ENCODE assay signal across 8 cellular contexts in genomic region chr12:131710464-131711457, GRCh38. TPM values are rescaled to one million over a fixed set of nuclear protein-coding genes. Genes with fewer than 3 reads are reported as not detected.
DNase-seq lines count a peak whose midpoint lies in the region; TF ChIP-seq lines count a peak whose summit lies in the region.

TSS of gene SFSWAP (plus strand) at chr12:131711090. CDS start at chr12:131711230, 140 bp downstream.

- peak within 1 kb of the TSS; percentile 96 for H3K4me2 ChIP-seq in SK-N-SH
- peak within 1 kb of the TSS; percentile 94 for H3K4me2 ChIP-seq in osteoblast (ENCODE audit: insufficient read depth, low read length)

- no peaks in the 10 kb centered on the region for H3K9me2 ChIP-seq in SK-N-SH

- POLR2A ChIA-PET in SK-N-SH (lab: Yijun Ruan, JAX) = interaction anchor here (0.6 to 1.2 kb wide), 4 partner anchors 16 to 183 kb away, joined by 3 to 4 read pairs (median 3); no protein-coding TSS in a partner anchor

- H3K4me1 ChIP-seq in SK-N-SH (ENCODE audit: control insufficient read depth in 1 of 2, insufficient read depth in 2 of 2, low read depth in 1 of 2, low read length in 1 of 2) (peaks cover 5 to 20% of the 10 kb centered on the region in 2 experiments; a peak in 3 of 4 replicates), osteoblast (ENCODE audit: insufficient read depth, low read length) (peaks cover 22% of the 10 kb centered on the region), testis (peaks cover 10% of the 10 kb centered on the region)

- H3K79me2 ChIP-seq in SK-N-SH (ENCODE audit: insufficient read depth) (peaks cover 44% of the 10 kb centered on the region), osteoblast (ENCODE audit: insufficient read depth, low read length) (peaks cover 35% of the 10 kb centered on the region)

- CTCF ChIA-PET in SK-N-SH (lab: Yijun Ruan, JAX) = interaction anchor here (0.9 to 1.5 kb wide), 4 partner anchors 105 to 794 kb away, joined by 3 read pairs; partner anchors contain the start of gene EP400

- H3K27me3 ChIP-seq in SK-N-SH (ENCODE audit: insufficient read depth) (no peaks in the 10 kb centered on the region), osteoblast (ENCODE audit: insufficient read depth, low read length) (no peaks in the 10 kb centered on the region), testis (no peaks in the 10 kb centered on the region)

- TF ChIP-seq CTCF in LNCaP clone FGC (IDR thresholded peaks at IDR 0.05; ENCODE audit: control insufficient read depth, extremely low read depth, insufficient read depth) (no peak), SK-N-SH (IDR thresholded peaks at IDR 0.05) (no peak), osteoblast (IDR thresholded peaks at IDR 0.05; ENCODE audit: extremely low read depth, low read depth, low read length) (no peak), testis (IDR thresholded peaks at IDR 0.05) (peak in 1 of 3 experiments; percentile 29)

- peak within 1 kb of the TSS; percentile 95 for H3K9ac ChIP-seq in SK-N-SH

- no peaks in the 10 kb centered on the region for H3K9me3 ChIP-seq in SK-N-SH
- H3K9me3 ChIP-seq in osteoblast (ENCODE audit: low read depth, low read length) = no peaks in the 10 kb centered on the region
- no peaks in the 10 kb centered on the region for H3K9me3 ChIP-seq in testis

- peak; percentile 91 to 96 for TF ChIP-seq EP300 in SK-N-SH (IDR thresholded peaks at IDR 0.05; ENCODE audit: borderline replicate concordance in 1 of 2, low read depth in 1 of 2, low read length in 1 of 2)

- H3K4me3 ChIP-seq in LNCaP clone FGC (ENCODE audit: low read depth, low read length) (peak within 1 kb of the TSS; percentile 93), SK-N-SH (ENCODE audit: low read depth in 2 of 2, low read length in 1 of 2) (peak within 1 kb of the TSS; percentile 95 to 100), osteoblast (ENCODE audit: insufficient read depth, low read length) (peak within 1 kb of the TSS; percentile 97), testis (peak within 1 kb of the TSS; percentile 91 to 92)

- H4K20me1 ChIP-seq in SK-N-SH (ENCODE audit: insufficient read depth) (peaks cover 5% of the 10 kb centered on the region; the same call in 1 of the 2 replicates), osteoblast (ENCODE audit: insufficient read depth, low read length) (peaks cover 18% of the 10 kb centered on the region)

- H3F3A ChIP-seq in SK-N-SH (replicated peaks; ENCODE audit: insufficient read depth) = no peaks in the 10 kb centered on the region

- H2AFZ ChIP-seq in SK-N-SH (ENCODE audit: low read depth) (peak within 1 kb of the TSS; percentile 99), osteoblast (ENCODE audit: low read length) (peak within 1 kb of the TSS; percentile 93)

- TF ChIP-seq RAD21 in SK-N-SH (IDR thresholded peaks at IDR 0.05; ENCODE audit: low read length) = no peak

- H3K27ac ChIP-seq in SK-N-SH (ENCODE audit: low read depth in 2 of 2, low read length in 1 of 2) (peak within 1 kb of the TSS; percentile 88 to 99), osteoblast (ENCODE audit: low read depth, low read length) (peak within 1 kb of the TSS; percentile 100), testis (peak within 1 kb of the TSS; percentile 89 to 95)

- DNase-seq in G401 (ENCODE audit: low spot score) = peak; percentile 78
- DNase-seq in GOT3 (lab: John Stamatoyannopoulos, UW) = peak; percentile 74
- DNase-seq in LNCaP clone FGC (ENCODE audit: low read depth) = peak; percentile 18
- DNase-seq in SK-N-SH = peak; percentile 93
- peak; percentile 82 for DNase-seq in activated naive CD4-positive, alpha-beta T cell treated with anti-CD3 and anti-CD28 coated beads, Interleukin-2, amount 50 U/mL, for 16 hours
- DNase-seq in glomerular endothelial cell (ENCODE audit: extremely low read depth, low read depth, low spot score) = peak; percentile 31
- peak; percentile 93 for DNase-seq in osteoblast (ENCODE audit: insufficient read length, low spot score, missing footprints)
- DNase-seq in testis = peak; percentile 81

- intact Hi-C loops in testis (cut with DNase I; ENCODE audit: low total_unique reads) = no loop called here

- TF ChIP-seq POLR2A in testis (IDR thresholded peaks at IDR 0.05) = no peak

- 4% methylated on average over 14 of the region's 90 CpGs for WGBS in SK-N-SH (ENCODE audit: low lambda C conversion rate)
- WGBS in testis, 2 donors = 1% methylated on average over 39 to 89 of the region's 90 CpGs

- in situ Hi-C loops in G401 (cut with HindIII; ENCODE audit: low sequenced_read_pairs) = no loop called here

- H3K36me3 ChIP-seq in SK-N-SH (replicated peaks in 1 of 2; ENCODE audit: control insufficient read depth in 1 of 2, insufficient read depth in 2 of 2, low read length in 1 of 2) (peaks cover 25 to 28% of the 10 kb centered on the region in 2 experiments), osteoblast (ENCODE audit: insufficient read depth, low read length) (peaks cover 22% of the 10 kb centered on the region), testis (ENCODE audit: low read depth, missing control alignments) (no peaks in the 10 kb centered on the region)

TF ChIP-seq in SK-N-SH, 30 proteins besides CTCF, POLR2A, EP300 and RAD21 (continues in another document):
- no peak for TF ChIP-seq RFX5 (IDR thresholded peaks at IDR 0.05; ENCODE audit: low read length)
- no peak for TF ChIP-seq MEF2A (IDR thresholded peaks at IDR 0.05; ENCODE audit: borderline replicate concordance, low read depth)
- peak; percentile 2 for TF ChIP-seq REST (IDR thresholded peaks at IDR 0.05; ENCODE audit: low read depth, low read length)
- TF ChIP-seq USF2 (IDR thresholded peaks at IDR 0.05; ENCODE audit: borderline replicate concordance, low read depth, low read length) = no peak
- TF ChIP-seq TCF12 (IDR thresholded peaks at IDR 0.05) = peak; percentile 26; the same call in 1 of the 2 replicates
- TF ChIP-seq RXRA (IDR thresholded peaks at IDR 0.05; ENCODE audit: borderline replicate concordance, low read depth) = no peak
- TF ChIP-seq JUND (IDR thresholded peaks at IDR 0.05) = no peak
- no peak for TF ChIP-seq NRF1 (IDR thresholded peaks at IDR 0.05; ENCODE audit: low read depth, low read length)
- TF ChIP-seq POLR2AphosphoS5 (IDR thresholded peaks at IDR 0.05; ENCODE audit: low read depth, low read length) = peak; percentile 71
- peak; percentile 26; the same call in 1 of the 2 replicates for TF ChIP-seq PBX3 (IDR thresholded peaks at IDR 0.05)
- 0 out of 2 replicates have a peak, but pooled peaks have one; percentile 4 for TF ChIP-seq USF1 (IDR thresholded peaks at IDR 0.05; ENCODE audit: borderline replicate concordance, low read depth)
- TF ChIP-seq TAF1 (IDR thresholded peaks at IDR 0.05; ENCODE audit: borderline replicate concordance, low read depth, low read length) = peak; percentile 75

RNA-seq across cellular contexts. Expression of gene SFSWAP, which starts in this region (rescaled TPM):
- total RNA-seq in G401 (2014; rRNA removed; shearing (Covaris generic)) = 21.4 and 23.7 TPM in 2 replicates
- polyA plus RNA-seq in SK-N-SH (2012; rRNA removed) (27.9 and 30.3 TPM in 2 replicates), testis (ENCODE audit: insufficient read depth, low read depth, low replicate concordance) (37.7 TPM)
- 13.5 and 14.0 TPM in 2 replicates for polyA plus RNA-seq in SK-N-SH (2012; cell fraction: cytosol; rRNA removed)
- polyA plus RNA-seq in SK-N-SH (2012; cell fraction: nucleus; rRNA removed) = 155 and 180 TPM in 2 replicates
- total RNA-seq in glomerular endothelial cell (17.1 and 33.1 TPM in 2 replicates), osteoblast (30.1 and 31.1 TPM in 2 replicates), testis (10 to 100 TPM; 62.4 to 68.4 TPM)

Comparison
In these comparisons a context has a peak if more than half of its experiments do, and no peak if none do; other contexts are left out.
1. Peak in every context shown above with its lines: DNase-seq, H3K4me3 ChIP-seq and H3K27ac ChIP-seq.
2. DNase-seq: peak in every context shown above with its lines; median percentile 93 in SK-N-SH; 93 in osteoblast; 82 in activated naive CD4-positive, alpha-beta T cell treated with anti-CD3 and anti-CD28 coated beads, Interleukin-2, amount 50 U/mL, for 16 hours; 81 in testis; 78 in G401; 74 in GOT3; 31 in glomerular endothelial cell; 18 in LNCaP clone FGC.